ENCODE assay signal across 21 cellular contexts in the genomic region with DNA sequence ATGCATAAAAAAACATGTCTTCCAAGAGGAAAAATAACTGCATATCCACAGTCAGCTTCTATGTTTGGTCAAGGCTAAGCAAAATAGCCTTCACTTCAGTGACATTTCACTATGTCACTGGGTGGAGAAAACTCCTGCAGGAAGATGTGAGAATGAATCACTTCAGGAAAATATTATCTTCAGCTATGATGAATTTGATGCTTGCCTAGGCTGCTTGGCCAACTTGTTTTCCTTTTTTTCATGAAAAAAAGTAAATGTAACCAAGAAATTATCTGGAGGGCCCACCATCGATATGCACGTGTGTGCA.
DNase-seq lines count a peak whose midpoint lies in the region; FAIRE-seq and TF ChIP-seq lines count a peak whose summit lies in the region.
"Had no signal": no experiment of that assay in that cellular context is flagged by ENCODE, and none has a peak within 500 bp of the region (broad histone marks: within the 10 kb centered on the region; RNA-seq: fewer than 3 reads in every experiment).

No MANE protein-coding gene starts in this region.

- H3K36me3 ChIP-seq in neural progenitor cell (no peaks in the 10 kb centered on the region), prostate gland (no peaks in the 10 kb centered on the region), stomach (no peaks in the 10 kb centered on the region)

- DNase-seq in GM19239 (ENCODE audit: insufficient read length, low spot score) (no peak), RPMI7951 (ENCODE audit: low read depth) (peak; percentile 15), dorsolateral prefrontal cortex (no peak), neural progenitor cell (ENCODE audit: low spot score) (no peak), posterior vena cava (ENCODE audit: low spot score) (no peak), DMS153 (lab: John Stamatoyannopoulos, UW) (no peak), prostate gland (ENCODE audit: low spot score) (no peak), stomach (no peak)
- DNase-seq: ACHN; activated CD4-positive, alpha-beta T cell treated with anti-CD3 and anti-CD28 coated beads, Interleukin-2, amount 50 U/mL, for 4 hours; activated naive CD4-positive, alpha-beta T cell treated with anti-CD3 and anti-CD28 coated beads, Interleukin-2, amount 50 U/mL, for 16 hours; DMS79; islet precursor cell; KG1; naive thymus-derived CD4-positive, alpha-beta T cell; NCI-H1048; NCI-H774; stimulated activated naive CD8-positive, alpha-beta T cell treated with anti-CD3 and anti-CD28 coated beads, Interleukin-15, Interleukin-2, amounts not matched to agents 100 U/mL and 50 U/mL, for 24 hours; T-cell had no signal

- peak overlapping the region; percentile 87 for H3K27ac Mint-ChIP-seq in neural progenitor cell
- H3K27ac Mint-ChIP-seq: CD14-positive monocyte; naive thymus-derived CD4-positive, alpha-beta T cell; T-cell had no signal

- H3K4me1 ChIP-seq in neural progenitor cell: peaks cover 41% of the 10 kb centered on the region
- no peaks in the 10 kb centered on the region for H3K4me1 ChIP-seq in prostate gland (replicated peaks)
- H3K4me1 ChIP-seq in stomach: peaks cover 11 to 35% (median 19%) of the 10 kb centered on the region in 4 donors

- H3K79me2 ChIP-seq in neural progenitor cell (ENCODE audit: low read depth): no peaks in the 10 kb centered on the region

- H3K9me3 ChIP-seq in neural progenitor cell (ENCODE audit: low read depth) (peaks cover 8% of the 10 kb centered on the region), prostate gland (no peaks in the 10 kb centered on the region), stomach (no peaks in the 10 kb centered on the region)

- H3K27ac ChIP-seq in dorsolateral prefrontal cortex (peak overlapping the region in 55 of 59 donors; percentile 24 to 90 (median 79)), neural progenitor cell (peak overlapping the region; percentile 26), prostate gland (no peak overlapping the region), stomach (no peak overlapping the region)

- FAIRE-seq in GM19239 (lab: Jason Lieb, UNC): peak; percentile 48
- FAIRE-seq: GM18507 had no signal

- H3K27me3 Mint-ChIP-seq in neural progenitor cell (ENCODE audit: insufficient read depth, low read depth): no peaks in the 10 kb centered on the region
- H3K27me3 Mint-ChIP-seq: naive thymus-derived CD4-positive, alpha-beta T cell; T-cell had no signal

- WGBS in prostate gland: 63% methylated on average over 2 of the region's 2 CpGs
- 77 to 92% (median 86%) methylated on average over 2 of the region's 2 CpGs for WGBS in stomach, 5 donors

- TF ChIP-seq EP300 in stomach (IDR thresholded peaks at IDR 0.05): no peak

- H3K4me3 ChIP-seq in dorsolateral prefrontal cortex (peak overlapping the region in 28 of 59 donors; percentile 5 to 55 (median 40)), neural progenitor cell (no peak overlapping the region), prostate gland (no peak overlapping the region), stomach (no peak overlapping the region)

- peak overlapping the region; percentile 67 for H2AFZ ChIP-seq in neural progenitor cell (replicated peaks)

- H3K4me1 Mint-ChIP-seq in neural progenitor cell: peaks cover 35% of the 10 kb centered on the region
- H3K4me1 Mint-ChIP-seq: T-cell had no signal

- peaks cover 15% of the 10 kb centered on the region for H3K9me3 Mint-ChIP-seq in neural progenitor cell
- H3K9me3 Mint-ChIP-seq: T-cell had no signal

- peaks cover 31% of the 10 kb centered on the region for H3F3A ChIP-seq in neural progenitor cell (ENCODE audit: low read depth)

- H4K20me1 ChIP-seq in neural progenitor cell (ENCODE audit: low read depth): no peaks in the 10 kb centered on the region

- TF ChIP-seq CTCF in dorsolateral prefrontal cortex (IDR thresholded peaks at IDR 0.05 in 54 of 56, conservative IDR thresholded peaks at IDR 0.05 in 2 of 56; ENCODE audit: low read depth in 1 of 56, partially characterized antibody in 56 of 56) (no peak), neural progenitor cell (IDR thresholded peaks at IDR 0.05) (no peak), prostate gland (IDR thresholded peaks at IDR 0.05) (no peak), stomach (IDR thresholded peaks at IDR 0.05) (no peak)

- H3K27me3 ChIP-seq in dorsolateral prefrontal cortex (no peaks in the 10 kb centered on the region), neural progenitor cell (no peaks in the 10 kb centered on the region), prostate gland (replicated peaks; ENCODE audit: insufficient read depth) (no peaks in the 10 kb centered on the region), stomach (no peaks in the 10 kb centered on the region)

- peaks cover 6% of the 10 kb centered on the region for H3K36me3 Mint-ChIP-seq in neural progenitor cell
- H3K36me3 Mint-ChIP-seq: CD14-positive monocyte; naive thymus-derived CD4-positive, alpha-beta T cell; T-cell had no signal

- peak overlapping the region; percentile 55 for H3K4me2 ChIP-seq in neural progenitor cell

- H3K4me3 Mint-ChIP-seq in neural progenitor cell: no peak overlapping the region
- H3K4me3 Mint-ChIP-seq: CD14-positive monocyte; naive thymus-derived CD4-positive, alpha-beta T cell; T-cell had no signal

- TF ChIP-seq POLR2A in prostate gland (IDR thresholded peaks at IDR 0.05): no peak
- no peak for TF ChIP-seq POLR2A in stomach (IDR thresholded peaks at IDR 0.05)

- intact Hi-C loops in dorsolateral prefrontal cortex (cut with DNase I): loop anchor here in 1 of 2 donors (10.0 kb wide), 1 partner anchor 115 kb away; no protein-coding TSS in a partner anchor
- intact Hi-C loops in posterior vena cava (cut with DNase I): loop anchor here in 1 of 2 donors (10.0 kb wide), 1 partner anchor 1045 kb away; no protein-coding TSS in a partner anchor
- intact Hi-C loops in prostate gland (cut with DNase I): no loop called here
- intact Hi-C loops in stomach (cut with DNase I; ENCODE audit: low total_unique reads): no loop called here

- H3K9ac ChIP-seq in neural progenitor cell: no peak overlapping the region

Comparison
In these comparisons a context has a peak if more than half of its experiments do, and no peak if none do; other contexts are left out.
1. H3K27ac ChIP-seq: peak in dorsolateral prefrontal cortex (55 of 59) and neural progenitor cell (single experiment); none in prostate gland (0 of 2) and stomach (0 of 5).